ENCODE assay signal across 8 cellular contexts in the genomic region with DNA sequence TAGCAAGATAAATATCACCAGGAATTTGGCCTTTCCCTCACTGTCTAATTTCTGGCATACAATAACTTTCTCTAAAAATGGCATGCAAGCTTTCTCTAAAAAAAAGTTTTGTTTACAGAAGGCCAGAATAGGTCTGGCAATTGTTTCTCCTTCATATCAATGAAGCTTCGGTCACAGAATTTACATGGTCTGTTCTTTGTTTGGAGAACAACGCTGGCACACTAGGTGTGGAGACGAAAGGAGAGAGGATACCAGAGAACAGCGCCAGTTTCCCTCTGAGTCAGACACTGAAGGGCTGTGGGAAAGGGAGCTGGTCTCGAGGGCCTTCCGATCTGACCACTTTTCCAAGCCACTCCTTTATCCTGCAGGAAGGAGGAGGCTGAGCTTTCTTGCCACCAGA.
DNase-seq lines count a peak whose midpoint lies in the region; ATAC-seq lines count a peak whose summit lies in the region.

No MANE protein-coding gene starts in this region.

- intact Hi-C loops in right cardiac atrium (cut with DNase I): no loop called here

- H3K27ac ChIP-seq in right cardiac atrium (ENCODE audit: low read length): no peak overlapping the region

- no peak overlapping the region for H3K9ac ChIP-seq in skeletal muscle satellite cell (ENCODE audit: low read depth, low read length)

- H3K4me3 ChIP-seq in right cardiac atrium (ENCODE audit: low read length) (no peak overlapping the region), skeletal muscle satellite cell (ENCODE audit: low read length) (no peak overlapping the region)

- peak; percentile 79 for DNase-seq in H4 (ENCODE audit: low spot score)
- DNase-seq in amniotic stem cell (lab: John Stamatoyannopoulos, UW): peak; percentile 68
- peak in 1 of 3 donors; percentile 51 for DNase-seq in right cardiac atrium
- DNase-seq in NCI-H748 treated with DMSO at 0.1 percent for 48 hours (lab: John Stamatoyannopoulos, UW): no peak
- DNase-seq in T-helper 2 cell: no peak
- no peak for DNase-seq in medulla oblongata (ENCODE audit: extremely low spot score)

- no peaks in the 10 kb centered on the region for H3K27me3 ChIP-seq in right cardiac atrium (ENCODE audit: control insufficient read depth, insufficient read depth)
- H3K27me3 ChIP-seq in skeletal muscle satellite cell (ENCODE audit: control insufficient read depth, insufficient read depth, low read length): no peaks in the 10 kb centered on the region

- no peaks in the 10 kb centered on the region for H3K9me3 ChIP-seq in right cardiac atrium (ENCODE audit: control insufficient read depth, low read length)
- no peaks in the 10 kb centered on the region for H3K9me3 ChIP-seq in skeletal muscle satellite cell (replicated peaks; ENCODE audit: low read length)

- 30% methylated on average over 6 of the region's 6 CpGs for WGBS in right cardiac atrium

- H3K4me1 ChIP-seq in right cardiac atrium (ENCODE audit: control insufficient read depth, insufficient read depth, low read length) (no peaks in the 10 kb centered on the region), skeletal muscle satellite cell (ENCODE audit: control insufficient read depth, insufficient read depth, low read length) (peaks cover 7% of the 10 kb centered on the region)

- peak; percentile 87 to 98 for ATAC-seq in right cardiac atrium
- no peak for ATAC-seq in GM21723 (IDR thresholded peaks at IDR 0.05; ENCODE audit: unreplicated experiment)

- H3K4me2 ChIP-seq in skeletal muscle satellite cell (ENCODE audit: low read length): peak overlapping the region; percentile 30

- H3K36me3 ChIP-seq in skeletal muscle satellite cell (ENCODE audit: insufficient read depth, low read length): no peaks in the 10 kb centered on the region

Comparison
In these comparisons a context has a peak if more than half of its experiments do, and no peak if none do; other contexts are left out.
1. DNase-seq: peak in H4 (single experiment) and amniotic stem cell (single experiment); none in NCI-H748 treated with DMSO at 0.1 percent for 48 hours (single experiment), T-helper 2 cell (0 of 5) and medulla oblongata (single experiment).